Comparison of ENCODE assay signal across 8 cellular contexts in the genomic region with DNA sequence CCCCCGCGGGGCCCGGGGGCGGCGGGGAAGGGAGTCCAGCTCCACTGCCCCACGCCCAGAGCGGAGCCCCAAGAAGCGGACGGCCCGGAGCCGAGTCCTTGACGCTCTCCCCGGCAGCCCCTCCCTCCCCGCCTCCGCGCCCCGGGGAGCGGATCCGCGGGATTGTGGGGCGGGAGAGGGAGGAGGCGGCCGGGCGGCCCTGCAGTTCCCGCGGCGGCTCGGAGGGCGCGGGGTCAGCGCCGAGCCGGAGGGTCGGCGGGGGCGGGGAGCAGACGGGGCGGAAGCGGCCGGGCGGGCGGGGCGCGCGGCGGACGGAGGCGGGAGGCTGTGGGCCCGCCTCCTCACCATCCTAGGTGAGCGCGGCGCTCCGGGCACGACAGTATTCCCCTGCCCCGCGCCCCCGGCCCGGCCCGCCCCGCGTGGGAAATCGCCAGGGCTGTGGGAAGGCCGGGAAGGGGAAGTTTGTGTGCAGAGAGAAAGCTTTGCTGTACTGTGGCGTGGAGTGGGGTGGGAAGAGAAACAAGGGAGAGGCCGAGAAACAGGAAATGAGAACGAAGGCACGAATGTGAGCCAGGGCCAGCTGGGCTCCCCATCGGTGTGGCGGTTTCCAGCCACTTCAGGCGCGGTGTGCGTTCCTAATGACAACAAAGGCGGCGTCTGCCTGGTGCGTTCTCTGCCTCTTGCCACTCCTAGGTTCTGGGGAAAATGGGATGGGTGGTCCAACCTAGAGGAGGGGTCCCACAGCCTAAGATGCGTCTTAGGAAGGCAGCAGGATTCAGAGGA. TPM values are rescaled to one million over a fixed set of nuclear protein-coding genes. Genes with fewer than 3 reads are reported as not detected.
DNase-seq lines count a peak whose midpoint lies in the region; ATAC-seq, FAIRE-seq and TF ChIP-seq lines count a peak whose summit lies in the region.

No MANE protein-coding gene starts in this region.

- intact Hi-C loops in transverse colon (cut with DNase I; ENCODE audit: low total_unique reads) = no loop called here

- H3K27me3 ChIP-seq in gastroesophageal sphincter = no peaks in the 10 kb centered on the region
- no peaks in the 10 kb centered on the region for H3K27me3 ChIP-seq in transverse colon

- H3K9me3 ChIP-seq in gastroesophageal sphincter (no peaks in the 10 kb centered on the region), transverse colon (no peaks in the 10 kb centered on the region)

- peak; percentile 53 for DNase-seq in DMS153 treated with DMSO at 0.1 percent for 48 hours (lab: John Stamatoyannopoulos, UW; ENCODE audit: unreplicated experiment)
- DNase-seq in HTR-8/SVneo (ENCODE audit: insufficient read length, low spot score) = peak; percentile 41
- DNase-seq in RCC 7860 (ENCODE audit: low spot score) = peak; percentile 45
- peak; percentile 59 for DNase-seq in activated gamma-delta T cell treated with Interleukin-2 at 50 U/mL for 16 hours
- peak; percentile 54 for DNase-seq in occipital lobe (lab: John Stamatoyannopoulos, UW)
- peak; percentile 78 for DNase-seq in transverse colon

- H3K4me1 ChIP-seq in gastroesophageal sphincter = peaks cover 0 to 27% (median 0%) of the 10 kb centered on the region in 3 donors
- H3K4me1 ChIP-seq in transverse colon = peaks cover 6 to 25% (median 9%) of the 10 kb centered on the region in 4 donors

- H3K4me3 ChIP-seq in gastroesophageal sphincter = peak overlapping the region; percentile 90 to 93
- peak overlapping the region; percentile 60 to 94 (median 78) for H3K4me3 ChIP-seq in transverse colon

- in situ Hi-C loops in transverse colon (cut with MboI; ENCODE audit: low pct_ligation_motif_present in 1 of 4, low pct_unique_long_range_greater_than_20kb in 1 of 4, low sequenced_read_pairs in 3 of 4) = no loop called here

- peak overlapping the region; percentile 78 to 97 (median 96) for H3K27ac ChIP-seq in gastroesophageal sphincter
- peak overlapping the region; percentile 92 to 99 (median 96) for H3K27ac ChIP-seq in transverse colon

- FAIRE-seq in HTR-8/SVneo (lab: Jason Lieb, UNC) = peak; percentile 20
- FAIRE-seq in RCC 7860 (lab: Jason Lieb, UNC) = no peak

- TF ChIP-seq CTCF in gastroesophageal sphincter (IDR thresholded peaks at IDR 0.05) (no peak), transverse colon (IDR thresholded peaks at IDR 0.05) (no peak)

- H3K36me3 ChIP-seq in gastroesophageal sphincter (no peaks in the 10 kb centered on the region), transverse colon (no peaks in the 10 kb centered on the region)

- ATAC-seq in GM21381 (IDR thresholded peaks at IDR 0.05; ENCODE audit: unreplicated experiment) (peak; percentile 47), gastroesophageal sphincter (peak; percentile 66)

- TF ChIP-seq EP300 in gastroesophageal sphincter (IDR thresholded peaks at IDR 0.05) (no peak), transverse colon (IDR thresholded peaks at IDR 0.05; ENCODE audit: low read depth) (no peak)

- WGBS in gastroesophageal sphincter (ENCODE audit: low coverage in 1 of 2), 2 donors = 0 to 7% methylated on average over 3 to 4 of the region's 76 CpGs
- 0% methylated on average over 28 of the region's 76 CpGs; no CpG with 5 or more reads in 1 of the 2 donors for WGBS in transverse colon (ENCODE audit: low coverage in 1 of 2), 2 donors

- TF ChIP-seq POLR2A in gastroesophageal sphincter (IDR thresholded peaks at IDR 0.05) = peak in 1 of 2 donors; percentile 26
- TF ChIP-seq POLR2A in transverse colon (IDR thresholded peaks at IDR 0.05) = peak; percentile 60

RNA-seq across cellular contexts. Expression of gene KLF12, which starts 1.3 kb away (rescaled TPM):
- 10 to 100 TPM; 12.3 to 21.9 (median 17.0) TPM for total RNA-seq in gastroesophageal sphincter
- total RNA-seq in occipital lobe = 52.4 TPM
- total RNA-seq in transverse colon = 10 to 100 TPM in 2 of 4 donors, 1 to 10 TPM in 2; 4.1 to 17.7 (median 8.2) TPM

Comparison
In these comparisons a context has a peak if more than half of its experiments do, and no peak if none do; other contexts are left out.
1. Peak in every context shown above with its lines: DNase-seq, ATAC-seq, H3K4me3 ChIP-seq and H3K27ac ChIP-seq.